Comparison of ENCODE assay signal across 1 cellular context in genomic region chr13:36431204-36432105, GRCh38.
TF ChIP-seq lines count a peak whose summit lies in the region.

No MANE protein-coding gene starts in this region.

TF ChIP-seq in H1, 55 proteins besides CTCF, POLR2A, EP300 and RAD21 (continued from another document):
- no peak for TF ChIP-seq ATF2 (IDR thresholded peaks at IDR 0.05; ENCODE audit: low read length)
- no peak for TF ChIP-seq FOSL1 (IDR thresholded peaks at IDR 0.05; ENCODE audit: insufficient read depth, low read depth, low read length)
- no peak for TF ChIP-seq SAP30 (IDR thresholded peaks at IDR 0.05; ENCODE audit: insufficient read depth, insufficient replicate concordance, low read length)
- TF ChIP-seq POU5F1 (IDR thresholded peaks at IDR 0.05; ENCODE audit: low read depth, low read length): no peak
- TF ChIP-seq TBP (IDR thresholded peaks at IDR 0.05; ENCODE audit: low read depth, low read length): no peak
- peak; percentile 50 for TF ChIP-seq CTBP2 (IDR thresholded peaks at IDR 0.05; ENCODE audit: borderline replicate concordance, insufficient read depth, insufficient read length, low read length)
- TF ChIP-seq RFX5 (IDR thresholded peaks at IDR 0.05; ENCODE audit: borderline replicate concordance, low read depth, low read length): no peak
- TF ChIP-seq BCL11A (IDR thresholded peaks at IDR 0.05; ENCODE audit: low read depth in 2 of 2, low read length in 2 of 2): no peak
- no peak for TF ChIP-seq POLR2AphosphoS5 (IDR thresholded peaks at IDR 0.05; ENCODE audit: low read depth, low read length)
- no peak for TF ChIP-seq RXRA (IDR thresholded peaks at IDR 0.05; ENCODE audit: insufficient read depth, low read depth, low read length)
- peak; percentile 46 for TF ChIP-seq RNF2 (IDR thresholded peaks at IDR 0.05; ENCODE audit: borderline replicate concordance, low read depth, low read length, missing control alignments, poor library complexity, severe bottlenecking)
- no peak for TF ChIP-seq USF2 (IDR thresholded peaks at IDR 0.05; ENCODE audit: low read length)
- no peak for TF ChIP-seq CREB1 (IDR thresholded peaks at IDR 0.05)
TF ChIP-seq in H1: peak in this region for 8.
